ENCODE assay signal across 29 cellular contexts in the genomic region with DNA sequence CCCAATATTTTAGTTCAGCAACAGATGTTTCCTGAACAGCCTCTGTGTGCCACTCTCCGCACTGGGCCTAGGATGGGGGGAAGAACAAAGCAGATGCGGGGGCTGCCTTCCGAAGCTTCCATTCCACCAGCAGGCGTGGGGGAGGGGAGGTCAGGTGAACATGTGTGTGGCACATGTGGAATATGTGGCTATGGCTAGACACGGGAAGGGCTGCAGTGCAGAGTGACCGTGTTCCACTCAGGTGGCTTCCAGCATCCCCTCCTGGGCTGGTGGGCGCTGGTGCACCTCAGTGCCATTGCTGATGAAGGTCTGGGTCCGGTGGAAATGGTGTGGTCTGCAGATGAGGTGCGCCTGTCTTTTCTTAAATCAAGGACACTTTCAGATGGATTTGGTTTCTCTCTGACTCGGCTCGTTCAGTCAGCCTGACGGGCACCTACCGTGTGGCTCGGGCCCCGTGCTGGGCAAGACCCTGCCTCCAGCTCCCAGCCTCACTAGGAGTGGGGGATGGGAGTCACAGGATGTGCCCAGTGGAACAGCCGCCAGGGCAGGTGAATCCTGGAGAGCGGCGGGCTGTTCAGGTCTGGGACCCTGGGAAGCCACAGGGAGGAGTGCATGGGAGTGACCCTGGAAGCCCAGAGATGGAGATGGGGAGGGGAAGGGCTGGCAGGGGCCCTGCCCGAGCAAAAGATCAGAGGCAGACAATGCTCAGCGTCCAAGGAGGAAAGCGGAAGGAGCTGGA.
DNase-seq lines count a peak whose midpoint lies in the region; FAIRE-seq and TF ChIP-seq lines count a peak whose summit lies in the region.
"Had no signal": no experiment of that assay in that cellular context is flagged by ENCODE, and none has a peak within 500 bp of the region (broad histone marks: within the 10 kb centered on the region; RNA-seq: fewer than 3 reads in every experiment).

No MANE protein-coding gene starts in this region.

- no peaks in the 10 kb centered on the region for H3K36me3 Mint-ChIP-seq in H9 (ENCODE audit: insufficient read depth in 1 of 3, low read depth in 3 of 3)
- no peaks in the 10 kb centered on the region for H3K36me3 Mint-ChIP-seq in endodermal cell (ENCODE audit: low read depth)
- H3K36me3 Mint-ChIP-seq: type B pancreatic cell had no signal

- H3K9me3 Mint-ChIP-seq in H9 (peaks cover 0 to 16% of the 10 kb centered on the region in 2 experiments; a peak in 4 of 5 replicates), endodermal cell (no peaks in the 10 kb centered on the region)
- H3K9me3 Mint-ChIP-seq: activated naive CD4-positive, alpha-beta T cell treated with anti-CD3 and anti-CD28 coated beads for 36 hours; activated T-helper 1 cell treated with anti-CD3 and anti-CD28 coated beads, Interleukin-12 subunit alpha, Interleukin-12 subunit beta, Interleukin-2, Interleukin-4 antibody, amounts not matched to agents 30 ng/mL and 10 ng/mL and 1 ng/mL, durations not matched to agents 14 hours and 24 hours and 36 hours; type B pancreatic cell had no signal

- DNase-seq in NCI-H510A (lab: John Stamatoyannopoulos, UW) (peak; percentile 13), NCI-H510A treated with DMSO at 0.1 percent for 48 hours (lab: John Stamatoyannopoulos, UW) (no peak), H9 (peak; percentile 34), endodermal cell (peak; percentile 45), posterior vena cava (ENCODE audit: low spot score) (peak; percentile 61), small intestine (no peak), hippocampal formation (lab: John Stamatoyannopoulos, UW) (no peak), Ammon's horn (ENCODE audit: low spot score) (no peak)
- DNase-seq: 8988T; activated CD4-positive, alpha-beta T cell treated with anti-CD3 and anti-CD28 coated beads for 48 hours; activated naive CD4-positive, alpha-beta T cell treated with anti-CD3 and anti-CD28 coated beads for 36 hours; body of pancreas; cerebellar nuclear complex; DND-41; effector CD4-positive, alpha-beta T cell; GF-D8; left lung; NCI-H146; NCI-H226; NCI-H748 treated with DMSO at 0.1 percent for 48 hours; stimulated activated CD4-positive, alpha-beta T cell treated with anti-CD3 and anti-CD28 coated beads, Interleukin-4, amount 100 ng/mL, for 24 hours; T1000 had no signal

- no peak overlapping the region for H2AK5ac ChIP-seq in H9 (ENCODE audit: insufficient read length, low read length)

- H2BK15ac ChIP-seq in H9 (ENCODE audit: low read depth, low read length): no peak overlapping the region

- no peaks in the 10 kb centered on the region for H3K4me1 ChIP-seq in H9 (ENCODE audit: insufficient read depth, low read length)
- no peaks in the 10 kb centered on the region for H3K4me1 ChIP-seq in endodermal cell (ENCODE audit: control insufficient read depth, insufficient read depth, low read length)
- peaks cover 4 to 9% of the 10 kb centered on the region in 2 donors for H3K4me1 ChIP-seq in small intestine (ENCODE audit: control insufficient read depth in 2 of 2, insufficient read depth in 1 of 2, low read depth in 1 of 2, low read length in 1 of 2)
- H3K4me1 ChIP-seq: adrenal gland, left lung had no signal

- no peaks in the 10 kb centered on the region; the same call in 1 of the 2 replicates for H3K27me3 ChIP-seq in H9 (ENCODE audit: insufficient read depth, low read length)
- no peaks in the 10 kb centered on the region for H3K27me3 ChIP-seq in endodermal cell (ENCODE audit: control insufficient read depth, insufficient read depth, low read length, poor library complexity, severe bottlenecking)
- H3K27me3 ChIP-seq in small intestine (ENCODE audit: control insufficient read depth in 2 of 2, insufficient read depth in 2 of 2, low read length in 2 of 2): no peaks in the 10 kb centered on the region
- H3K27me3 ChIP-seq: adrenal gland, body of pancreas, Peyer's patch had no signal

- no peaks in the 10 kb centered on the region for H3K23me2 ChIP-seq in H9 (ENCODE audit: insufficient read length, low read depth, low read length, poor library complexity, severe bottlenecking)

- TF ChIP-seq CTCF in H9 (conservative IDR thresholded peaks at IDR 0.05): no peak
- TF ChIP-seq CTCF in endodermal cell (conservative IDR thresholded peaks at IDR 0.05): no peak

- H3K27ac Mint-ChIP-seq in H9 (no peak overlapping the region; a peak in 2 of 7 replicates), endodermal cell (no peak overlapping the region)
- H3K27ac Mint-ChIP-seq: activated naive CD4-positive, alpha-beta T cell treated with anti-CD3 and anti-CD28 coated beads for 36 hours; activated T-helper 1 cell treated with anti-CD3 and anti-CD28 coated beads, Interleukin-12 subunit alpha, Interleukin-12 subunit beta, Interleukin-2, Interleukin-4 antibody, amounts not matched to agents 30 ng/mL and 10 ng/mL and 1 ng/mL, durations not matched to agents 14 hours and 24 hours and 36 hours; progenitor cell of endocrine pancreas; type B pancreatic cell had no signal

- no peak overlapping the region for H3K4me3 Mint-ChIP-seq in H9
- H3K4me3 Mint-ChIP-seq in endodermal cell: no peak overlapping the region
- H3K4me3 Mint-ChIP-seq: activated naive CD4-positive, alpha-beta T cell treated with anti-CD3 and anti-CD28 coated beads for 36 hours; activated T-helper 1 cell treated with anti-CD3 and anti-CD28 coated beads, Interleukin-12 subunit alpha, Interleukin-12 subunit beta, Interleukin-2, Interleukin-4 antibody, amounts not matched to agents 30 ng/mL and 10 ng/mL and 1 ng/mL, durations not matched to agents 14 hours and 24 hours and 36 hours; type B pancreatic cell had no signal

- no CpG with 5 or more reads among the region's 21 CpGs for WGBS in H9 (ENCODE audit: extremely low coverage, insufficient read length, low lambda C conversion rate)
- 85 to 89% methylated on average over 10 to 21 of the region's 21 CpGs for WGBS in endodermal cell (ENCODE audit: insufficient coverage in 1 of 2, insufficient read length in 1 of 2), 2 experiments
- 83 to 90% (median 85%) methylated on average over 21 of the region's 21 CpGs for WGBS in small intestine, 3 donors

- H2BK20ac ChIP-seq in H9 (ENCODE audit: low read depth, low read length, poor library complexity, severe bottlenecking): no peak overlapping the region

- H3K4me3 ChIP-seq in endodermal cell (ENCODE audit: low read length) (no peak overlapping the region), small intestine (ENCODE audit: low read depth in 1 of 2, low read length in 2 of 2) (no peak overlapping the region)
- H3K4me3 ChIP-seq: adrenal gland, body of pancreas, left lung, Peyer's patch had no signal

- H2BK120ac ChIP-seq in H9 (ENCODE audit: low read depth, low read length, poor library complexity, severe bottlenecking): no peak overlapping the region

- H3K79me2 ChIP-seq in H9 (ENCODE audit: insufficient read depth, low read length): no peaks in the 10 kb centered on the region

- no peak overlapping the region; the same call in 1 of the 2 replicates for H3K14ac ChIP-seq in H9 (ENCODE audit: insufficient read depth, low read length)

- H3K56ac ChIP-seq in H9 (ENCODE audit: insufficient read length, low read depth, low read length): no peak overlapping the region

- H3K27me3 Mint-ChIP-seq in H9 (ENCODE audit: low read depth) (peaks cover 17% of the 10 kb centered on the region), endodermal cell (ENCODE audit: insufficient read depth) (peaks cover 12% of the 10 kb centered on the region)

- no peak overlapping the region for H3K23ac ChIP-seq in H9 (ENCODE audit: insufficient read length, low read depth, low read length)

- H3K9ac ChIP-seq in H9 (ENCODE audit: extremely low read depth, insufficient read length, low read length) (no peak overlapping the region), endodermal cell (ENCODE audit: extremely low read depth, low read length, poor library complexity, severe bottlenecking) (no peak overlapping the region)

- H3K9me3 ChIP-seq in H9 (ENCODE audit: control insufficient read depth, low read depth, low read length) (no peaks in the 10 kb centered on the region), endodermal cell (ENCODE audit: control insufficient read depth, low read length) (peaks cover 7% of the 10 kb centered on the region), small intestine (ENCODE audit: control insufficient read depth, low read depth) (no peaks in the 10 kb centered on the region)
- H3K9me3 ChIP-seq: adrenal gland, body of pancreas, left lung, Peyer's patch had no signal

- no peaks in the 10 kb centered on the region for H4K20me1 ChIP-seq in H9 (ENCODE audit: control insufficient read depth, insufficient read depth, insufficient read length)

- H4K91ac ChIP-seq in H9 (ENCODE audit: insufficient read length, low read depth, low read length): no peak overlapping the region

- no peak overlapping the region for H4K8ac ChIP-seq in H9 (replicated peaks; ENCODE audit: insufficient read length, low read depth, low read length)

- no peaks in the 10 kb centered on the region for H3K79me1 ChIP-seq in H9 (ENCODE audit: insufficient read depth, low read depth, low read length, poor library complexity, severe bottlenecking)

- no peak overlapping the region for H2AFZ ChIP-seq in H9 (ENCODE audit: low read length)

- no peak overlapping the region for H3K18ac ChIP-seq in H9 (ENCODE audit: insufficient read length, low read depth, low read length)

- FAIRE-seq in small intestine (lab: Jason Lieb, UNC): no peak

- no peak overlapping the region for H3T11ph ChIP-seq in H9 (ENCODE audit: low read length)

- H3K4me1 Mint-ChIP-seq in H9 (peaks cover 10 to 15% of the 10 kb centered on the region in 2 experiments), endodermal cell (peaks cover 3% of the 10 kb centered on the region)

- H3K27ac ChIP-seq in H9 (ENCODE audit: insufficient read length, low read depth, low read length): no peak overlapping the region
- H3K27ac ChIP-seq in endodermal cell (ENCODE audit: low read depth, low read length): no peak overlapping the region
- H3K27ac ChIP-seq in small intestine (ENCODE audit: low read depth in 1 of 2, low read length in 1 of 2): no peak overlapping the region
- H3K27ac ChIP-seq: adrenal gland, body of pancreas, C4-2B, left lung, Peyer's patch, VCaP had no signal

- H2BK12ac ChIP-seq in H9 (ENCODE audit: insufficient read length, low read depth, low read length): no peak overlapping the region

- H2BK5ac ChIP-seq in H9 (ENCODE audit: insufficient read length, low read length): no peak overlapping the region

- H3K4ac ChIP-seq in H9 (ENCODE audit: low read depth, low read length): no peak overlapping the region

- no peak overlapping the region for H4K5ac ChIP-seq in H9 (ENCODE audit: insufficient read length, low read depth, low read length)

- H3K36me3 ChIP-seq in endodermal cell (ENCODE audit: control insufficient read depth, insufficient read depth, low read length) (no peaks in the 10 kb centered on the region), small intestine (ENCODE audit: control insufficient read depth in 2 of 2, insufficient read depth in 2 of 2, low read length in 2 of 2) (no peaks in the 10 kb centered on the region)
- H3K36me3 ChIP-seq: adrenal gland, left lung, Peyer's patch had no signal

- intact Hi-C loops in posterior vena cava (cut with DNase I): no loop called here

- H3K4me2 ChIP-seq in H9 (ENCODE audit: insufficient read depth, insufficient read length, low read length): no peak overlapping the region

Comparison
In these comparisons a context has a peak if more than half of its experiments do, and no peak if none do; other contexts are left out.
1. DNase-seq: peak in NCI-H510A (single experiment), H9 (single experiment), endodermal cell (single experiment) and posterior vena cava (single experiment); none in NCI-H510A treated with DMSO at 0.1 percent for 48 hours (single experiment), small intestine (single experiment), hippocampal formation (0 of 2) and Ammon's horn (single experiment).